Comparison of ENCODE assay signal across 9 cellular contexts in the genomic region with DNA sequence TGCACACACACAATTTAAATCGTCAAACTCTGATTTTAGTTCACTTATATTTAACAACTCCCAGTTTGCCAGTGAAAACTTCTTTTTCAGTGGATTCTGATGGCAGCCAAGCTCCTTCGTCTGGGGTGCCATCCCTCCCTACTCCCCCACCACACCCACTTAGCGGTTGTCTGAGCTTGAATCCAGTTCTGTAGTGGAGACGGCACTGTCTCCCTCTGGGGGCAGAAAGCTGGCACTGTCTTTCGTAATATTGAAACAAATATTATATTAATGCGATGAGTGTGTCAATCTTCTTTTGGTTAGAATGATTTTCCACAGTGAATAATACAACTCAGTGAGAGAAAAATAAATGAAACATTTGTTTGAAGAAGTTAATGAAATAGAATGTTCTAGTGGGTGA. TPM values are rescaled to one million over a fixed set of nuclear protein-coding genes. Genes with fewer than 3 reads are reported as not detected.
DNase-seq lines count a peak whose midpoint lies in the region; ATAC-seq, FAIRE-seq and TF ChIP-seq lines count a peak whose summit lies in the region.
"Had no signal": no experiment of that assay in that cellular context is flagged by ENCODE, and none has a peak within 500 bp of the region (broad histone marks: within the 10 kb centered on the region; RNA-seq: fewer than 3 reads in every experiment).

No MANE protein-coding gene starts in this region.

- no peak overlapping the region for H2AFZ ChIP-seq in astrocyte (ENCODE audit: low read depth, low read length)

- no peak overlapping the region for H3K4me3 ChIP-seq in astrocyte (ENCODE audit: insufficient read depth, low read depth, low read length)
- no peak overlapping the region for H3K4me3 ChIP-seq in lower lobe of right lung
- H3K4me3 ChIP-seq in ovary: no peak overlapping the region

- H3K9me3 Mint-ChIP-seq in astrocyte (ENCODE audit: unreplicated experiment): no peaks in the 10 kb centered on the region

- WGBS in ovary, 3 donors: 62 to 73% (median 71%) methylated on average over 6 of the region's 6 CpGs

- H3K9me3 ChIP-seq in astrocyte (ENCODE audit: insufficient read depth, low read depth, low read length) (no peaks in the 10 kb centered on the region), lower lobe of right lung (no peaks in the 10 kb centered on the region), ovary (no peaks in the 10 kb centered on the region)

- H3K36me3 ChIP-seq in astrocyte (ENCODE audit: insufficient read depth, low read length): no peaks in the 10 kb centered on the region
- H3K36me3 ChIP-seq in lower lobe of right lung: no peaks in the 10 kb centered on the region
- H3K36me3 ChIP-seq in ovary: no peaks in the 10 kb centered on the region

- DNase-seq in D721Med (ENCODE audit: insufficient read length, low spot score): no peak
- DNase-seq in Kasumi-1 (lab: John Stamatoyannopoulos, UW): peak; percentile 49 to 62
- no peak for DNase-seq in astrocyte (ENCODE audit: low read depth)
- no peak for DNase-seq in lower lobe of right lung
- no peak for DNase-seq in NCI-H2107 (lab: John Stamatoyannopoulos, UW)
- DNase-seq in ovary: no peak
- no peak for DNase-seq in COLO668 (lab: John Stamatoyannopoulos, UW; ENCODE audit: unreplicated experiment)
- DNase-seq: activated CD4-positive, alpha-beta T cell treated with anti-CD3 and anti-CD28 coated beads for 36 hours; NCI-H446 had no signal

- H3K9ac ChIP-seq in astrocyte (ENCODE audit: low read length): no peak overlapping the region

- H3K27ac ChIP-seq in astrocyte (ENCODE audit: low read depth, low read length): no peak overlapping the region
- H3K27ac ChIP-seq in lower lobe of right lung: no peak overlapping the region
- no peak overlapping the region for H3K27ac ChIP-seq in ovary

- no peaks in the 10 kb centered on the region for H4K20me1 ChIP-seq in astrocyte (ENCODE audit: insufficient read depth, low read length)

- H3K27me3 ChIP-seq in astrocyte (ENCODE audit: insufficient read depth, low read length): no peaks in the 10 kb centered on the region
- no peaks in the 10 kb centered on the region for H3K27me3 ChIP-seq in lower lobe of right lung (ENCODE audit: low read depth)
- H3K27me3 ChIP-seq in ovary: no peaks in the 10 kb centered on the region

- H3K4me1 ChIP-seq in astrocyte (ENCODE audit: insufficient read depth, low read length): peaks cover 5% of the 10 kb centered on the region
- no peaks in the 10 kb centered on the region for H3K4me1 ChIP-seq in lower lobe of right lung
- H3K4me1 ChIP-seq in ovary (ENCODE audit: insufficient read depth): no peaks in the 10 kb centered on the region

- peaks cover 18% of the 10 kb centered on the region for H3K4me1 Mint-ChIP-seq in astrocyte (ENCODE audit: low read depth, unreplicated experiment)
- H3K4me1 Mint-ChIP-seq: activated CD4-positive, alpha-beta T cell treated with anti-CD3 and anti-CD28 coated beads for 36 hours had no signal

- no peaks in the 10 kb centered on the region for H3K79me2 ChIP-seq in astrocyte (ENCODE audit: insufficient read depth, low read length)

- H3K4me2 ChIP-seq in astrocyte (ENCODE audit: low read length): no peak overlapping the region

- peak; percentile 28 for TF ChIP-seq CTCF in D721Med (IDR thresholded peaks at IDR 0.05; ENCODE audit: insufficient read depth, missing control alignments)
- peak; percentile 25 for TF ChIP-seq CTCF in astrocyte (IDR thresholded peaks at IDR 0.05; ENCODE audit: insufficient read depth, low read depth, low read length)
- TF ChIP-seq CTCF in lower lobe of right lung (IDR thresholded peaks at IDR 0.05): peak; percentile 22
- no peak for TF ChIP-seq CTCF in ovary (IDR thresholded peaks at IDR 0.05)

- ATAC-seq in lower lobe of right lung: no peak
- ATAC-seq: activated CD4-positive, alpha-beta T cell treated with anti-CD3 and anti-CD28 coated beads for 36 hours had no signal

- H3K27ac Mint-ChIP-seq in astrocyte (ENCODE audit: unreplicated experiment): peak overlapping the region; percentile 23
- H3K27ac Mint-ChIP-seq: activated CD4-positive, alpha-beta T cell treated with anti-CD3 and anti-CD28 coated beads for 36 hours had no signal

- TF ChIP-seq EP300 in ovary (IDR thresholded peaks at IDR 0.05): no peak

- FAIRE-seq in D721Med (lab: Jason Lieb, UNC) (no peak), astrocyte (lab: Jason Lieb, UNC) (no peak)

- no peaks in the 10 kb centered on the region for H3K27me3 Mint-ChIP-seq in astrocyte (ENCODE audit: low read depth, unreplicated experiment)

- TF ChIP-seq POLR2A in ovary (IDR thresholded peaks at IDR 0.05): no peak

- H3K4me3 Mint-ChIP-seq in astrocyte (ENCODE audit: unreplicated experiment): no peak overlapping the region
- H3K4me3 Mint-ChIP-seq: activated CD4-positive, alpha-beta T cell treated with anti-CD3 and anti-CD28 coated beads for 36 hours had no signal

- H3K36me3 Mint-ChIP-seq in astrocyte (ENCODE audit: low read depth, unreplicated experiment): no peaks in the 10 kb centered on the region

- intact Hi-C loops in lower lobe of right lung (cut with DNase I) (no loop called here), ovary (cut with DNase I) (loop anchor here in 2 of 4 donors (2.0 to 5.0 kb wide), 2 partner anchors 159 to 466 kb away; no protein-coding TSS in a partner anchor)

RNA-seq across cellular contexts. Expression of gene MEPE, which starts 5.4 kb away (rescaled TPM):
- not detected in 2 replicates for total RNA-seq in astrocyte
- total RNA-seq in lower lobe of right lung: not detected
- under 1 TPM in 1 of 7 donors, not detected in 6; 0.11 TPM for total RNA-seq in ovary
- polyA plus RNA-seq in ovary: not detected
- total RNA-seq: activated CD4-positive, alpha-beta T cell treated with anti-CD3 and anti-CD28 coated beads for 36 hours had no signal

RNA-seq across cellular contexts. Expression of gene IBSP, which starts 38.9 kb away (rescaled TPM):
- not detected in 2 replicates for total RNA-seq in astrocyte
- not detected for total RNA-seq in lower lobe of right lung
- total RNA-seq in ovary: not detected
- not detected for polyA plus RNA-seq in ovary
- total RNA-seq: activated CD4-positive, alpha-beta T cell treated with anti-CD3 and anti-CD28 coated beads for 36 hours had no signal

Comparison
In these comparisons a context has a peak if more than half of its experiments do, and no peak if none do; other contexts are left out.
1. DNase-seq: peak in Kasumi-1 (2 of 2); none in D721Med (single experiment), astrocyte (single experiment), lower lobe of right lung (single experiment), NCI-H2107 (single experiment), ovary (0 of 5) and COLO668 (single experiment).
2. CTCF ChIP-seq: peak in D721Med (single experiment), astrocyte (single experiment) and lower lobe of right lung (single experiment); none in ovary (0 of 3).